Comparison of ENCODE assay signal across 23 cellular contexts in the genomic region with DNA sequence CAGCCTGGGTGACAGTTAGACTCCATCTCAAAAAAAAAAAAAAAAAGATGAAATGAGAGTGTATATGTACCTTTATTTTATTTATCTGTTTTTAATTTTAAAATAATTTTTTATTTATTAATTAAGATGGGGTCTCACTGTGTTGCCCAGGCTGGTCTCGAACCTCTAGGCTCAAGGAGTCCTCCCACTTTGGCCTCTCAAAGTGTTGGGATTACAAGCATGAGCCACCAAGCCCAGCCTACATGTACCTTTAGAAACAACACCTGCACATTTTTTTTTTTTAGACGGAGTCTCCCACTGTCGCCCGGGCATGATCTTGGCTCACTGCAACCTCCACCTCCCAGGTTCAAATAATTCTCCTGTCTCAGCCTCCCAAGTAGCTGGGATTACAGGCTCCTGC. TPM values are rescaled to one million over a fixed set of nuclear protein-coding genes. Genes with fewer than 3 reads are reported as not detected.
"Had no signal": no experiment of that assay in that cellular context is flagged by ENCODE, and none has a peak within 500 bp of the region (broad histone marks: within the 10 kb centered on the region; RNA-seq: fewer than 3 reads in every experiment).

No MANE protein-coding gene starts in this region.

- ATAC-seq: PC-3 had no signal

- H3K4me2 ChIP-seq: KMS-11, SK-N-SH had no signal

- H3K9ac ChIP-seq: KMS-11, SK-N-SH had no signal

- H3K36me3 ChIP-seq: Peyer's patch had no signal

- H3K27ac ChIP-seq: KMS-11, Peyer's patch had no signal

- H3K9me3 ChIP-seq: Peyer's patch, SK-N-SH had no signal

- H3K27me3 ChIP-seq: Peyer's patch had no signal

- H3K4me3 ChIP-seq: Peyer's patch had no signal

- DNase-seq: IMR-90, Kasumi-1, MM.1S, NCI-H1048, NCI-H1105, NCI-H1417, NCI-H187, NCI-H2029, NCI-H2081 treated with DMSO at 0.1 percent for 48 hours, NCI-H2171, NCI-H226, NCI-H446, NCI-H510A, NCI-H524 treated with DMSO at 0.1 percent for 48 hours, NCI-H69, NCI-H774, PC-3, SHP77, SK-N-SH, SW 1271 had no signal

RNA-seq across cellular contexts. Expression of gene RIPOR3, which starts 28.0 kb away (rescaled TPM):
- total RNA-seq: SK-MEL-5 had no signal
